8 cellular contexts compared by ENCODE assay signal in genomic region chr19:47790398-47790814, GRCh38. TPM values are rescaled to one million over a fixed set of nuclear protein-coding genes. Genes with fewer than 3 reads are reported as not detected.
DNase-seq lines count a peak whose midpoint lies in the region; ATAC-seq and TF ChIP-seq lines count a peak whose summit lies in the region.

No MANE protein-coding gene starts in this region.

- H3K4me3 Mint-ChIP-seq in HFFc6 = no peak overlapping the region

- H3K79me1 ChIP-seq in neuronal stem cell (ENCODE audit: low read depth, low read length) = peaks cover 1% of the 10 kb centered on the region

- H4K8ac ChIP-seq in neuronal stem cell (ENCODE audit: low read depth, low read length) = no peak overlapping the region

- H3K9me3 ChIP-seq in Peyer's patch (peaks cover 0 to 4% (median 0%) of the 10 kb centered on the region in 4 donors), neuronal stem cell (replicated peaks in 1 of 2; ENCODE audit: control insufficient read depth in 2 of 2, insufficient read depth in 1 of 2, low read depth in 1 of 2, low read length in 2 of 2) (peaks cover 2 to 5% of the 10 kb centered on the region in 2 donors)

- H3K27me3 ChIP-seq in Peyer's patch (no peaks in the 10 kb centered on the region), neuronal stem cell (ENCODE audit: control insufficient read depth in 3 of 3, insufficient read depth in 3 of 3, low read depth in 1 of 3, low read length in 3 of 3) (no peaks in the 10 kb centered on the region)

- no peak overlapping the region for H3K4me3 ChIP-seq in Peyer's patch
- H3K4me3 ChIP-seq in fibroblast of pulmonary artery (replicated peaks; ENCODE audit: low read depth, low read length) = no peak overlapping the region
- no peak overlapping the region for H3K4me3 ChIP-seq in neuronal stem cell (ENCODE audit: low read length in 2 of 2)

- H3K23ac ChIP-seq in neuronal stem cell (ENCODE audit: low read depth, low read length, poor library complexity) = no peak overlapping the region

- no peak for TF ChIP-seq POLR2A in Peyer's patch (IDR thresholded peaks at IDR 0.05)

- H3K36me3 ChIP-seq in Peyer's patch (peaks cover 0 to 12% (median 0%) of the 10 kb centered on the region in 3 donors), neuronal stem cell (replicated peaks in 1 of 2; ENCODE audit: control insufficient read depth in 2 of 2, insufficient read depth in 2 of 2, low read length in 2 of 2) (peaks cover 2 to 15% of the 10 kb centered on the region in 2 donors)

- H2BK5ac ChIP-seq in neuronal stem cell (ENCODE audit: low read length) = no peak overlapping the region

- TF ChIP-seq CTCF in HFFc6 (IDR thresholded peaks at IDR 0.05) (peak; percentile 90), Peyer's patch (IDR thresholded peaks at IDR 0.05) (peak in 5 of 6 experiments; percentile 61 to 83 (median 63)), fibroblast of pulmonary artery (IDR thresholded peaks at IDR 0.05; ENCODE audit: low read length, missing control alignments) (peak; percentile 85)

- no peak overlapping the region for H2BK120ac ChIP-seq in neuronal stem cell (ENCODE audit: low read depth, low read length)

- peak overlapping the region; percentile 67 for H3K18ac ChIP-seq in neuronal stem cell (ENCODE audit: low read length)

- no peak overlapping the region for H3K4me2 ChIP-seq in neuronal stem cell (ENCODE audit: insufficient read depth, low read length, poor library complexity, severe bottlenecking)

- no peaks in the 10 kb centered on the region; the same call in 1 of the 2 replicates for H3K27me3 Mint-ChIP-seq in HFFc6 (ENCODE audit: insufficient read depth)

- no peak overlapping the region for H4K91ac ChIP-seq in neuronal stem cell (ENCODE audit: low read depth, low read length, poor library complexity)

- H3K9me3 Mint-ChIP-seq in HFFc6 = peaks cover 7% of the 10 kb centered on the region; the same call in 1 of the 2 replicates

- H3K9ac ChIP-seq in neuronal stem cell (ENCODE audit: low read depth, low read length, poor library complexity) = no peak overlapping the region

- WGBS in neuronal stem cell (ENCODE audit: extremely low coverage in 2 of 2, insufficient read length in 2 of 2, insufficient replicate concordance in 1 of 2), 2 donors = no CpG with 5 or more reads among the region's 10 CpGs

- H2BK12ac ChIP-seq in neuronal stem cell (ENCODE audit: low read length) = no peak overlapping the region

- H3K4ac ChIP-seq in neuronal stem cell (ENCODE audit: low read length) = no peak overlapping the region

- H2BK15ac ChIP-seq in neuronal stem cell (ENCODE audit: low read length) = no peak overlapping the region

- no peak overlapping the region for H3K27ac ChIP-seq in Peyer's patch
- H3K27ac ChIP-seq in neuronal stem cell (replicated peaks; ENCODE audit: low read length) = peak overlapping the region; percentile 56

- peaks cover 8% of the 10 kb centered on the region for H3K36me3 Mint-ChIP-seq in HFFc6 (ENCODE audit: low read depth)

- H3K4me1 ChIP-seq in Peyer's patch = peaks cover 0 to 4% (median 0%) of the 10 kb centered on the region in 4 donors
- no peaks in the 10 kb centered on the region for H3K4me1 ChIP-seq in neuronal stem cell (ENCODE audit: control insufficient read depth in 2 of 2, insufficient read depth in 1 of 2, low read depth in 1 of 2, low read length in 2 of 2)

- H3K4me1 Mint-ChIP-seq in HFFc6 (ENCODE audit: low read depth) = peaks cover 6% of the 10 kb centered on the region; the same call in 1 of the 2 replicates

- DNase-seq in CD1c-positive myeloid dendritic cell (ENCODE audit: extremely low spot score) = peak; percentile 76
- no peak for DNase-seq in HFFc6
- peak; percentile 74 to 91 (median 85) for DNase-seq in Peyer's patch
- DNase-seq in activated T-helper 1 cell treated with Interleukin-2 at 50 U/mL for 16 hours (ENCODE audit: low read depth) = peak; percentile 64
- peak; percentile 73 for DNase-seq in fibroblast of pulmonary artery (ENCODE audit: low read depth)
- DNase-seq in neuronal stem cell (ENCODE audit: low spot score) = peak; percentile 80
- peak; percentile 78 for DNase-seq in superior temporal gyrus (ENCODE audit: extremely low spot score)

- H3K14ac ChIP-seq in neuronal stem cell (ENCODE audit: low read length) = no peak overlapping the region

- H2AFZ ChIP-seq in neuronal stem cell (ENCODE audit: low read length) = no peak overlapping the region

- H2AK5ac ChIP-seq in neuronal stem cell (ENCODE audit: low read depth, low read length) = no peak overlapping the region

- no peak overlapping the region for H3K27ac Mint-ChIP-seq in HFFc6

- ATAC-seq in HG03097 (IDR thresholded peaks at IDR 0.05; ENCODE audit: low FRiP score, unreplicated experiment) = no peak

RNA-seq across cellular contexts. Expression of gene SELENOW, which starts 11.9 kb away (rescaled TPM):
- total RNA-seq in HFFc6 (2021; fragmentation: NEBNext Ultra II Directional; extraction: Animal tissue kit (Norgen Biotek cat#: 25700)) = 100 to 1,000 TPM; 214 to 245 (median 224) TPM
- total RNA-seq in Peyer's patch = 100 to 1,000 TPM; 247 to 321 (median 276) TPM
- polyA plus RNA-seq in neuronal stem cell (2013, experiment 1 of 2) = 198 TPM
- polyA plus RNA-seq in neuronal stem cell (2013, experiment 2 of 2) = 189 TPM

RNA-seq across cellular contexts. Expression of gene TPRX1, which starts 13.9 kb away (rescaled TPM):
- total RNA-seq in HFFc6 (2021; fragmentation: NEBNext Ultra II Directional; extraction: Animal tissue kit (Norgen Biotek cat#: 25700)) = not detected
- total RNA-seq in Peyer's patch = not detected
- polyA plus RNA-seq in neuronal stem cell (2013, experiment 1 of 2) = not detected
- not detected for polyA plus RNA-seq in neuronal stem cell (2013, experiment 2 of 2)

RNA-seq across cellular contexts. Expression of gene CRX, which starts 31.3 kb away (rescaled TPM):
- not detected for total RNA-seq in HFFc6 (2021; fragmentation: NEBNext Ultra II Directional; extraction: Animal tissue kit (Norgen Biotek cat#: 25700))
- total RNA-seq in Peyer's patch = not detected
- 0.14 TPM for polyA plus RNA-seq in neuronal stem cell (2013, experiment 1 of 2)
- 0.08 TPM for polyA plus RNA-seq in neuronal stem cell (2013, experiment 2 of 2)

RNA-seq across cellular contexts. Expression of gene NOP53, which starts 45.1 kb away (rescaled TPM):
- total RNA-seq in HFFc6 (2021; fragmentation: NEBNext Ultra II Directional; extraction: Animal tissue kit (Norgen Biotek cat#: 25700)) = 100 to 1,000 TPM in 4 of 6 experiments, 10 to 100 TPM in 2; 72.7 to 113 (median 106) TPM
- 100 to 1,000 TPM in 3 of 4 donors, 10 to 100 TPM in 1; 86.2 to 179 (median 159) TPM for total RNA-seq in Peyer's patch
- 401 TPM for polyA plus RNA-seq in neuronal stem cell (2013, experiment 1 of 2)
- 405 TPM for polyA plus RNA-seq in neuronal stem cell (2013, experiment 2 of 2)
